Comparison of ENCODE assay signal across 1 cellular context in the genomic region with DNA sequence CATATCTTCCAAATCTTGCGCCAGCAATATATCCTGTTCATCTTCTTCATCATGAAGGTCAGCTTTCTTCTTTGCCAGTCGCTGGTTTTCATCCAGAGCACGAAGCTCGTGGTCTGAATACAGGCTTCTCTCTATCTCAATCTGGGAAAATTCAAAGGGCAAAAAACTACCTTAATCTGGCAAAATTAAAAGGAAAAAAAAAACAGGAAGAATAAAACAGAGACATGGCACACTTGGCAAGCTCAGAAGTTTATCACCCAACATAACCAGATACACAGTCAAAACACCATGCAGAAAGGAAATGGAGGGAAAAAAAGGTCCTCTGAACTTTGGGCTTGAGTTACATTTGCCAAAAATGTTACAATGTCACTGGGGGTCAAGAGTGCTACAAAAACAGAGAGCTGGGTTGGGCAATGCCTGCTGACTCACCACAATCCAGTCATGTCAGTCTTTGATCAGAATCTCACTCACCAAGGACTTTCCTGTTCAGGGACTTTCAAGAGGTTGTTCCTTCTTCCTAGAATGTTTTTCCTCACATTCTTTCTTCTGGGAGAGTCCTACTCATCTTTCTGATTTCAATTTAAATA.
TF ChIP-seq lines count a peak whose summit lies in the region.

No MANE protein-coding gene starts in this region.

TF ChIP-seq in GM12878, 131 proteins besides CTCF, POLR2A, EP300 and RAD21:
- TF ChIP-seq, protein P1, sequence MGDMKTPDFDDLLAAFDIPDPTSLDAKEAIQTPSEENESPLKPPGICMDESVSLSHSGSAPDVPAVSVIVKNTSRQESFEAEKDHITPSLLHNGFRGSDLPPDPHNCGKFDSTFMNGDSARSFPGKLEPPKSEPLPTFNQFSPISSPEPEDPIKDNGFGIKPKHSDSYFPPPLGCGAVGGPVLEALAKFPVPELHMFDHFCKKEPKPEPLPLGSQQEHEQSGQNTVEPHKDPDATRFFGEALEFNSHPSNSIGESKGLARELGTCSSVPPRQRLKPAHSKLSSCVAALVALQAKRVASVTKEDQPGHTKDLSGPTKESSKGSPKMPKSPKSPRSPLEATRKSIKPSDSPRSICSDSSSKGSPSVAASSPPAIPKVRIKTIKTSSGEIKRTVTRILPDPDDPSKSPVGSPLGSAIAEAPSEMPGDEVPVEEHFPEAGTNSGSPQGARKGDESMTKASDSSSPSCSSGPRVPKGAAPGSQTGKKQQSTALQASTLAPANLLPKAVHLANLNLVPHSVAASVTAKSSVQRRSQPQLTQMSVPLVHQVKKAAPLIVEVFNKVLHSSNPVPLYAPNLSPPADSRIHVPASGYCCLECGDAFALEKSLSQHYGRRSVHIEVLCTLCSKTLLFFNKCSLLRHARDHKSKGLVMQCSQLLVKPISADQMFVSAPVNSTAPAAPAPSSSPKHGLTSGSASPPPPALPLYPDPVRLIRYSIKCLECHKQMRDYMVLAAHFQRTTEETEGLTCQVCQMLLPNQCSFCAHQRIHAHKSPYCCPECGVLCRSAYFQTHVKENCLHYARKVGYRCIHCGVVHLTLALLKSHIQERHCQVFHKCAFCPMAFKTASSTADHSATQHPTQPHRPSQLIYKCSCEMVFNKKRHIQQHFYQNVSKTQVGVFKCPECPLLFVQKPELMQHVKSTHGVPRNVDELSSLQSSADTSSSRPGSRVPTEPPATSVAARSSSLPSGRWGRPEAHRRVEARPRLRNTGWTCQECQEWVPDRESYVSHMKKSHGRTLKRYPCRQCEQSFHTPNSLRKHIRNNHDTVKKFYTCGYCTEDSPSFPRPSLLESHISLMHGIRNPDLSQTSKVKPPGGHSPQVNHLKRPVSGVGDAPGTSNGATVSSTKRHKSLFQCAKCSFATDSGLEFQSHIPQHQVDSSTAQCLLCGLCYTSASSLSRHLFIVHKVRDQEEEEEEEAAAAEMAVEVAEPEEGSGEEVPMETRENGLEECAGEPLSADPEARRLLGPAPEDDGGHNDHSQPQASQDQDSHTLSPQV (IDR thresholded peaks at IDR 0.05) = no peak
- TF ChIP-seq, protein P2, sequence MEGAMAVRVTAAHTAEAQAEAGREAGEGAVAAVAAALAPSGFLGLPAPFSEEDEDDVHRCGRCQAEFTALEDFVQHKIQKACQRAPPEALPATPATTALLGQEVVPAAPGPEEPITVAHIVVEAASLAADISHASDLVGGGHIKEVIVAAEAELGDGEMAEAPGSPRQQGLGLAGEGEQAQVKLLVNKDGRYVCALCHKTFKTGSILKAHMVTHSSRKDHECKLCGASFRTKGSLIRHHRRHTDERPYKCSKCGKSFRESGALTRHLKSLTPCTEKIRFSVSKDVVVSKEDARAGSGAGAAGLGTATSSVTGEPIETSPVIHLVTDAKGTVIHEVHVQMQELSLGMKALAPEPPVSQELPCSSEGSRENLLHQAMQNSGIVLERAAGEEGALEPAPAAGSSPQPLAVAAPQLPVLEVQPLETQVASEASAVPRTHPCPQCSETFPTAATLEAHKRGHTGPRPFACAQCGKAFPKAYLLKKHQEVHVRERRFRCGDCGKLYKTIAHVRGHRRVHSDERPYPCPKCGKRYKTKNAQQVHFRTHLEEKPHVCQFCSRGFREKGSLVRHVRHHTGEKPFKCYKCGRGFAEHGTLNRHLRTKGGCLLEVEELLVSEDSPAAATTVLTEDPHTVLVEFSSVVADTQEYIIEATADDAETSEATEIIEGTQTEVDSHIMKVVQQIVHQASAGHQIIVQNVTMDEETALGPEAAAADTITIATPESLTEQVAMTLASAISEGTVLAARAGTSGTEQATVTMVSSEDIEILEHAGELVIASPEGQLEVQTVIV (IDR thresholded peaks at IDR 0.05; ENCODE audit: borderline replicate concordance, partially characterized antibody) = no peak
